Comparison of ENCODE assay signal across 23 cellular contexts in the genomic region with DNA sequence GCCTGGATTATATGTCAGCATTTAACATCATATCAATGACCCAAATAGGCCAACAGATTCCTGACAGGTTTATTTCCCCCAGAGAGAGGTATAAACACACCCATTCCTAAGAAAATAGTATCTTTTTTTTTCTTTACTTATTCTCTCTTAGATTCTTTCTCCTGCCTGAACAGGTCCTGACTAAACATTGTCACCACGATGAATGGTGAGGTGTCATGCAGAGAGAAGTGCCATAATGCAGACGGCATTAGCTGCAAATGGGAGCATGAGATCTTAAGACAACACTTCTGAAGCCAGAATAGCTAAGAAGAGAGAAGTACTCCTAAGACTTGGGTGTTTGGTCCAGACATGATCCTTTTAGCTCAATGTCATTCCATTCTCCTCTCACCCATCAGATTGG.
"Had no signal": no experiment of that assay in that cellular context is flagged by ENCODE, and none has a peak within 500 bp of the region (broad histone marks: within the 10 kb centered on the region; RNA-seq: fewer than 3 reads in every experiment).

No MANE protein-coding gene starts in this region.

- H3K9me3 ChIP-seq: colonic mucosa, esophagus muscularis mucosa, esophagus squamous epithelium, gastrocnemius medialis, gastroesophageal sphincter, heart left ventricle, heart right ventricle had no signal

- DNase-seq: colonic mucosa; cortex of kidney; dermis blood vessel endothelial cell; dorsolateral prefrontal cortex; effector CD4-positive, alpha-beta T cell; effector CD8-positive, alpha-beta T cell; effector memory CD4-positive, alpha-beta T cell; effector memory CD8-positive, alpha-beta T cell; endodermal cell; erythroblast; esophagus squamous epithelium; foreskin fibroblast; foreskin keratinocyte; foreskin melanocyte; gastrocnemius medialis; glutamatergic neuron; head of caudate nucleus; heart left ventricle; heart right ventricle had no signal

- H3K27ac ChIP-seq: colonic mucosa, coronary artery, dorsolateral prefrontal cortex, epithelial cell of prostate, esophagus muscularis mucosa, esophagus squamous epithelium, foreskin keratinocyte, gastrocnemius medialis, gastroesophageal sphincter, heart left ventricle, heart right ventricle had no signal

- H3K36me3 ChIP-seq: colonic mucosa, esophagus muscularis mucosa, esophagus squamous epithelium, gastrocnemius medialis, gastroesophageal sphincter, heart left ventricle, heart right ventricle had no signal

- H3K4me3 ChIP-seq: colonic mucosa, coronary artery, dorsolateral prefrontal cortex, esophagus muscularis mucosa, esophagus squamous epithelium, gastrocnemius medialis, gastroesophageal sphincter, heart left ventricle, heart right ventricle had no signal

- H3K27me3 ChIP-seq: colonic mucosa, dorsolateral prefrontal cortex, gastrocnemius medialis, gastroesophageal sphincter had no signal
